Comparison of ENCODE assay signal across 1 cellular context in the genomic region with DNA sequence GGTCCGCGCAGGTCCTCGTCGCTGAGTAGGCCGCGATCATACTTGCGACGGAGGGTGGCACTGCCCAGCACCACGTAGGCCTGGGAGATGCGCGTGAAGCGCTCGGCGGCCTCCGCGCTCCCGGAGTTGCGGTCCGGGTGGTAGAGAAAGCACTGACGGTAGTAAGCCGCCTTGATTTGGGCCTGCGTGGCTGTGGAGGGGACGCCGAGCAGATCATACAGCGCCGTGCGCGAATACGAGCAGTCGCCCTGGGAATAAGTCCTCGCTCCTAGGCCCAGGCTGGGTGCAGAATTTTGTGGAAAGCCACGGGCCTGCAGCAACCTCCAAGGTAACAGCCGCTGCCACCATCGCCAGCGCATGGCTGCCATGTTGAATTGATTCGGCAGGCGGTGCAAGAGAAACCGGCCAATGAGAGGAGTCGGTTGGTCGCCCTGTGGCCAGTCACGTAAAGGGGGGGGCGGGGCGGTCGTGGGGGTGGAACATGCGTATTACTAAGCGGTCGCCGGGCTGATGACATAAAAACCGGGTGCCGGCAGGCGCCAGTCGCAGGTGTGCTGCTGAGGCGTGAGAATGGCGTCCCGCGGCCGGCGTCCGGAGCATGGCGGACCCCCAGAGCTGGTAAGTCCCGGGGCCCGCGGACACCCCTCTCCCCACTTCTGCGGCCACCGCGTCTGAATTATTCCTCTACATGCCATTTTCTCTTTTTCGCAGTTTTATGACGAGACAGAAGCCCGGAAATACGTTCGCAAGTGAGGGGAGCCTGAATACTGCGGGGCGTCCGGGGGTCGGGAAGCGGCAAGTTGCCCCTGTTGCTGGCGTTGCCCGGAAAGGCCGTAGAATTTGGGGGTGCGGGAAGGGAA.
TF ChIP-seq lines count a peak whose summit lies in the region.

A gene with protein sequence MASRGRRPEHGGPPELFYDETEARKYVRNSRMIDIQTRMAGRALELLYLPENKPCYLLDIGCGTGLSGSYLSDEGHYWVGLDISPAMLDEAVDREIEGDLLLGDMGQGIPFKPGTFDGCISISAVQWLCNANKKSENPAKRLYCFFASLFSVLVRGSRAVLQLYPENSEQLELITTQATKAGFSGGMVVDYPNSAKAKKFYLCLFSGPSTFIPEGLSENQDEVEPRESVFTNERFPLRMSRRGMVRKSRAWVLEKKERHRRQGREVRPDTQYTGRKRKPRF (plus strand): TSS at position 542 of the 860 bp plus-strand sequence. CDS start 29 bp downstream, at position 571.
A gene (minus strand): TSS at position 398 of the 860 bp plus-strand sequence. CDS start 30 bp downstream, at position 368.

TF ChIP-seq in HepG2, 621 proteins besides CTCF, POLR2A, EP300 and RAD21 (continued from another document and continues in another):
- TF ChIP-seq, protein P1, sequence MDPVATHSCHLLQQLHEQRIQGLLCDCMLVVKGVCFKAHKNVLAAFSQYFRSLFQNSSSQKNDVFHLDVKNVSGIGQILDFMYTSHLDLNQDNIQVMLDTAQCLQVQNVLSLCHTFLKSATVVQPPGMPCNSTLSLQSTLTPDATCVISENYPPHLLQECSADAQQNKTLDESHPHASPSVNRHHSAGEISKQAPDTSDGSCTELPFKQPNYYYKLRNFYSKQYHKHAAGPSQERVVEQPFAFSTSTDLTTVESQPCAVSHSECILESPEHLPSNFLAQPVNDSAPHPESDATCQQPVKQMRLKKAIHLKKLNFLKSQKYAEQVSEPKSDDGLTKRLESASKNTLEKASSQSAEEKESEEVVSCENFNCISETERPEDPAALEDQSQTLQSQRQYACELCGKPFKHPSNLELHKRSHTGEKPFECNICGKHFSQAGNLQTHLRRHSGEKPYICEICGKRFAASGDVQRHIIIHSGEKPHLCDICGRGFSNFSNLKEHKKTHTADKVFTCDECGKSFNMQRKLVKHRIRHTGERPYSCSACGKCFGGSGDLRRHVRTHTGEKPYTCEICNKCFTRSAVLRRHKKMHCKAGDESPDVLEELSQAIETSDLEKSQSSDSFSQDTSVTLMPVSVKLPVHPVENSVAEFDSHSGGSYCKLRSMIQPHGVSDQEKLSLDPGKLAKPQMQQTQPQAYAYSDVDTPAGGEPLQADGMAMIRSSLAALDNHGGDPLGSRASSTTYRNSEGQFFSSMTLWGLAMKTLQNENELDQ (CRISPR knock-in tag; IDR thresholded peaks at IDR 0.05; ENCODE audit: borderline replicate concordance): no peak
- TF ChIP-seq ATRX (CRISPR knock-in tag; IDR thresholded peaks at IDR 0.05; ENCODE audit: borderline replicate concordance) (no peak), GABPA (IDR thresholded peaks at IDR 0.05; ENCODE audit: low read depth, low read length) (no peak), GABPA (CRISPR knock-in tag; IDR thresholded peaks at IDR 0.05; ENCODE audit: low read depth) (peak; percentile 54; the same call in 1 of the 2 replicates), PHF20 (CRISPR knock-in tag; IDR thresholded peaks at IDR 0.05) (peak; percentile 89), PLRG1 (conservative IDR thresholded peaks at IDR 0.05) (no peak), ZNF572 (CRISPR knock-in tag; IDR thresholded peaks at IDR 0.05) (0 out of 2 replicates have a peak, but pooled peaks have one; percentile 2), AHR (CRISPR knock-in tag; IDR thresholded peaks at IDR 0.05) (no peak), SP4 (CRISPR knock-in tag; IDR thresholded peaks at IDR 0.05) (no peak; the same call in 1 of the 2 replicates), ZNF331 (CRISPR knock-in tag; IDR thresholded peaks at IDR 0.05) (no peak), ZNF546 (CRISPR knock-in tag; conservative IDR thresholded peaks at IDR 0.05) (0 out of 2 replicates have a peak, but pooled peaks have one; percentile 37), PHB2 (IDR thresholded peaks at IDR 0.05; ENCODE audit: partially characterized antibody) (no peak), FOXP1 (IDR thresholded peaks at IDR 0.05) (no peak), FOXP1 (CRISPR knock-in tag; IDR thresholded peaks at IDR 0.05) (no peak), MLLT10 (CRISPR knock-in tag; IDR thresholded peaks at IDR 0.05) (0 out of 2 replicates have a peak, but pooled peaks have one; percentile 15), SP5 (CRISPR knock-in tag; IDR thresholded peaks at IDR 0.05; ENCODE audit: borderline replicate concordance, low read depth) (0 out of 2 replicates have a peak, but pooled peaks have one; percentile 28), MIER2 (CRISPR knock-in tag; IDR thresholded peaks at IDR 0.05) (no peak), U2AF1 (optimal IDR thresholded peaks at IDR 0.05; ENCODE audit: low read depth, low read length) (no peak), ZNF350 (CRISPR knock-in tag; IDR thresholded peaks at IDR 0.05; ENCODE audit: borderline replicate concordance, low read depth) (peak; percentile 50; the same call in 1 of the 2 replicates), TAF1 (CRISPR knock-in tag; IDR thresholded peaks at IDR 0.05) (peak; percentile 93), REL (CRISPR knock-in tag; conservative IDR thresholded peaks at IDR 0.05) (peak; percentile 79; the same call in 1 of the 2 replicates), ZKSCAN8 (CRISPR knock-in tag; IDR thresholded peaks at IDR 0.05; ENCODE audit: borderline replicate concordance) (no peak), ZFX (CRISPR knock-in tag; IDR thresholded peaks at IDR 0.05; ENCODE audit: low read depth) (peak; percentile 98), ZNF251 (CRISPR knock-in tag; IDR thresholded peaks at IDR 0.05) (no peak; the same call in 1 of the 2 replicates), ZNF446 (CRISPR knock-in tag; IDR thresholded peaks at IDR 0.05) (0 out of 2 replicates have a peak, but pooled peaks have one; percentile 10), SP1 (IDR thresholded peaks at IDR 0.05) (no peak), SP1 (CRISPR knock-in tag; IDR thresholded peaks at IDR 0.05) (peak; percentile 62; the same call in 1 of the 2 replicates), BRCA1 (CRISPR knock-in tag; IDR thresholded peaks at IDR 0.05) (0 out of 2 replicates have a peak, but pooled peaks have one; percentile 60), NCOA2 (CRISPR knock-in tag; IDR thresholded peaks at IDR 0.05) (peak; percentile 39; the same call in 1 of the 2 replicates)
- TF ChIP-seq, protein P2, sequence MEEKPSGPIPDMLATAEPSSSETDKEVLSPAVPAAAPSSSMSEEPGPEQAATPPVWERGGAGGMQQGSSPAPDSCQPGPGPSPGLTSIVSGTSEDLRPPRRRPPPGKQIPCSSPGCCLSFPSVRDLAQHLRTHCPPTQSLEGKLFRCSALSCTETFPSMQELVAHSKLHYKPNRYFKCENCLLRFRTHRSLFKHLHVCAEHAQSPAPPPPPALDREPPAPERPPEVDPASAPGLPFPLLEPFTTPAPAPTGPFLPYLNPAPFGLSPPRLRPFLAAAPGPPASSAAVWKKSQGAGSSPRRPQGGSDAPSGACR (CRISPR knock-in tag; IDR thresholded peaks at IDR 0.05): no peak
- TF ChIP-seq, protein P3, sequence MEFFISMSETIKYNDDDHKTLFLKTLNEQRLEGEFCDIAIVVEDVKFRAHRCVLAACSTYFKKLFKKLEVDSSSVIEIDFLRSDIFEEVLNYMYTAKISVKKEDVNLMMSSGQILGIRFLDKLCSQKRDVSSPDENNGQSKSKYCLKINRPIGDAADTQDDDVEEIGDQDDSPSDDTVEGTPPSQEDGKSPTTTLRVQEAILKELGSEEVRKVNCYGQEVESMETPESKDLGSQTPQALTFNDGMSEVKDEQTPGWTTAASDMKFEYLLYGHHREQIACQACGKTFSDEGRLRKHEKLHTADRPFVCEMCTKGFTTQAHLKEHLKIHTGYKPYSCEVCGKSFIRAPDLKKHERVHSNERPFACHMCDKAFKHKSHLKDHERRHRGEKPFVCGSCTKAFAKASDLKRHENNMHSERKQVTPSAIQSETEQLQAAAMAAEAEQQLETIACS (CRISPR knock-in tag; IDR thresholded peaks at IDR 0.05): no peak
- TF ChIP-seq, protein P4, sequence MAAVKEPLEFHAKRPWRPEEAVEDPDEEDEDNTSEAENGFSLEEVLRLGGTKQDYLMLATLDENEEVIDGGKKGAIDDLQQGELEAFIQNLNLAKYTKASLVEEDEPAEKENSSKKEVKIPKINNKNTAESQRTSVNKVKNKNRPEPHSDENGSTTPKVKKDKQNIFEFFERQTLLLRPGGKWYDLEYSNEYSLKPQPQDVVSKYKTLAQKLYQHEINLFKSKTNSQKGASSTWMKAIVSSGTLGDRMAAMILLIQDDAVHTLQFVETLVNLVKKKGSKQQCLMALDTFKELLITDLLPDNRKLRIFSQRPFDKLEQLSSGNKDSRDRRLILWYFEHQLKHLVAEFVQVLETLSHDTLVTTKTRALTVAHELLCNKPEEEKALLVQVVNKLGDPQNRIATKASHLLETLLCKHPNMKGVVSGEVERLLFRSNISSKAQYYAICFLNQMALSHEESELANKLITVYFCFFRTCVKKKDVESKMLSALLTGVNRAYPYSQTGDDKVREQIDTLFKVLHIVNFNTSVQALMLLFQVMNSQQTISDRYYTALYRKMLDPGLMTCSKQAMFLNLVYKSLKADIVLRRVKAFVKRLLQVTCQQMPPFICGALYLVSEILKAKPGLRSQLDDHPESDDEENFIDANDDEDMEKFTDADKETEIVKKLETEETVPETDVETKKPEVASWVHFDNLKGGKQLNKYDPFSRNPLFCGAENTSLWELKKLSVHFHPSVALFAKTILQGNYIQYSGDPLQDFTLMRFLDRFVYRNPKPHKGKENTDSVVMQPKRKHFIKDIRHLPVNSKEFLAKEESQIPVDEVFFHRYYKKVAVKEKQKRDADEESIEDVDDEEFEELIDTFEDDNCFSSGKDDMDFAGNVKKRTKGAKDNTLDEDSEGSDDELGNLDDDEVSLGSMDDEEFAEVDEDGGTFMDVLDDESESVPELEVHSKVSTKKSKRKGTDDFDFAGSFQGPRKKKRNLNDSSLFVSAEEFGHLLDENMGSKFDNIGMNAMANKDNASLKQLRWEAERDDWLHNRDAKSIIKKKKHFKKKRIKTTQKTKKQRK (IDR thresholded peaks at IDR 0.05; ENCODE audit: low read length): no peak
- TF ChIP-seq, protein P5, sequence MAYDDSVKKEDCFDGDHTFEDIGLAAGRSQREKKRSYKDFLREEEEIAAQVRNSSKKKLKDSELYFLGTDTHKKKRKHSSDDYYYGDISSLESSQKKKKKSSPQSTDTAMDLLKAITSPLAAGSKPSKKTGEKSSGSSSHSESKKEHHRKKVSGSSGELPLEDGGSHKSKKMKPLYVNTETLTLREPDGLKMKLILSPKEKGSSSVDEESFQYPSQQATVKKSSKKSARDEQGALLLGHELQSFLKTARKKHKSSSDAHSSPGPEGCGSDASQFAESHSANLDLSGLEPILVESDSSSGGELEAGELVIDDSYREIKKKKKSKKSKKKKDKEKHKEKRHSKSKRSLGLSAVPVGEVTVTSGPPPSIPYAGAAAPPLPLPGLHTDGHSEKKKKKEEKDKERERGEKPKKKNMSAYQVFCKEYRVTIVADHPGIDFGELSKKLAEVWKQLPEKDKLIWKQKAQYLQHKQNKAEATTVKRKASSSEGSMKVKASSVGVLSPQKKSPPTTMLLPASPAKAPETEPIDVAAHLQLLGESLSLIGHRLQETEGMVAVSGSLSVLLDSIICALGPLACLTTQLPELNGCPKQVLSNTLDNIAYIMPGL (CRISPR knock-in tag; IDR thresholded peaks at IDR 0.05; ENCODE audit: borderline replicate concordance in 1 of 2, low read depth in 1 of 2): peak in 1 of 2 experiments; percentile 60; a peak in 2 of 4 replicates
- TF ChIP-seq, protein P6, sequence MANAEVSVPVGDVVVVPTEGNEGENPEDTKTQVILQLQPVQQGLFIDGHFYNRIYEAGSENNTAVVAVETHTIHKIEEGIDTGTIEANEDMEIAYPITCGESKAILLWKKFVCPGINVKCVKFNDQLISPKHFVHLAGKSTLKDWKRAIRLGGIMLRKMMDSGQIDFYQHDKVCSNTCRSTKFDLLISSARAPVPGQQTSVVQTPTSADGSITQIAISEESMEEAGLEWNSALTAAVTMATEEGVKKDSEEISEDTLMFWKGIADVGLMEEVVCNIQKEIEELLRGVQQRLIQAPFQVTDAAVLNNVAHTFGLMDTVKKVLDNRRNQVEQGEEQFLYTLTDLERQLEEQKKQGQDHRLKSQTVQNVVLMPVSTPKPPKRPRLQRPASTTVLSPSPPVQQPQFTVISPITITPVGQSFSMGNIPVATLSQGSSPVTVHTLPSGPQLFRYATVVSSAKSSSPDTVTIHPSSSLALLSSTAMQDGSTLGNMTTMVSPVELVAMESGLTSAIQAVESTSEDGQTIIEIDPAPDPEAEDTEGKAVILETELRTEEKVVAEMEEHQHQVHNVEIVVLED (CRISPR knock-in tag; IDR thresholded peaks at IDR 0.05; ENCODE audit: borderline replicate concordance): peak; percentile 70; the same call in 1 of the 2 replicates
- TF ChIP-seq, protein P7, sequence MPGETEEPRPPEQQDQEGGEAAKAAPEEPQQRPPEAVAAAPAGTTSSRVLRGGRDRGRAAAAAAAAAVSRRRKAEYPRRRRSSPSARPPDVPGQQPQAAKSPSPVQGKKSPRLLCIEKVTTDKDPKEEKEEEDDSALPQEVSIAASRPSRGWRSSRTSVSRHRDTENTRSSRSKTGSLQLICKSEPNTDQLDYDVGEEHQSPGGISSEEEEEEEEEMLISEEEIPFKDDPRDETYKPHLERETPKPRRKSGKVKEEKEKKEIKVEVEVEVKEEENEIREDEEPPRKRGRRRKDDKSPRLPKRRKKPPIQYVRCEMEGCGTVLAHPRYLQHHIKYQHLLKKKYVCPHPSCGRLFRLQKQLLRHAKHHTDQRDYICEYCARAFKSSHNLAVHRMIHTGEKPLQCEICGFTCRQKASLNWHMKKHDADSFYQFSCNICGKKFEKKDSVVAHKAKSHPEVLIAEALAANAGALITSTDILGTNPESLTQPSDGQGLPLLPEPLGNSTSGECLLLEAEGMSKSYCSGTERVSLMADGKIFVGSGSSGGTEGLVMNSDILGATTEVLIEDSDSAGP (CRISPR knock-in tag; IDR thresholded peaks at IDR 0.05; ENCODE audit: borderline replicate concordance): peak; percentile 76; the same call in 1 of the 2 replicates
- TF ChIP-seq, protein P8, sequence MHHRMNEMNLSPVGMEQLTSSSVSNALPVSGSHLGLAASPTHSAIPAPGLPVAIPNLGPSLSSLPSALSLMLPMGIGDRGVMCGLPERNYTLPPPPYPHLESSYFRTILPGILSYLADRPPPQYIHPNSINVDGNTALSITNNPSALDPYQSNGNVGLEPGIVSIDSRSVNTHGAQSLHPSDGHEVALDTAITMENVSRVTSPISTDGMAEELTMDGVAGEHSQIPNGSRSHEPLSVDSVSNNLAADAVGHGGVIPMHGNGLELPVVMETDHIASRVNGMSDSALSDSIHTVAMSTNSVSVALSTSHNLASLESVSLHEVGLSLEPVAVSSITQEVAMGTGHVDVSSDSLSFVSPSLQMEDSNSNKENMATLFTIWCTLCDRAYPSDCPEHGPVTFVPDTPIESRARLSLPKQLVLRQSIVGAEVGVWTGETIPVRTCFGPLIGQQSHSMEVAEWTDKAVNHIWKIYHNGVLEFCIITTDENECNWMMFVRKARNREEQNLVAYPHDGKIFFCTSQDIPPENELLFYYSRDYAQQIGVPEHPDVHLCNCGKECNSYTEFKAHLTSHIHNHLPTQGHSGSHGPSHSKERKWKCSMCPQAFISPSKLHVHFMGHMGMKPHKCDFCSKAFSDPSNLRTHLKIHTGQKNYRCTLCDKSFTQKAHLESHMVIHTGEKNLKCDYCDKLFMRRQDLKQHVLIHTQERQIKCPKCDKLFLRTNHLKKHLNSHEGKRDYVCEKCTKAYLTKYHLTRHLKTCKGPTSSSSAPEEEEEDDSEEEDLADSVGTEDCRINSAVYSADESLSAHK (CRISPR knock-in tag; IDR thresholded peaks at IDR 0.05; ENCODE audit: borderline replicate concordance): no peak
- TF ChIP-seq, protein P9, sequence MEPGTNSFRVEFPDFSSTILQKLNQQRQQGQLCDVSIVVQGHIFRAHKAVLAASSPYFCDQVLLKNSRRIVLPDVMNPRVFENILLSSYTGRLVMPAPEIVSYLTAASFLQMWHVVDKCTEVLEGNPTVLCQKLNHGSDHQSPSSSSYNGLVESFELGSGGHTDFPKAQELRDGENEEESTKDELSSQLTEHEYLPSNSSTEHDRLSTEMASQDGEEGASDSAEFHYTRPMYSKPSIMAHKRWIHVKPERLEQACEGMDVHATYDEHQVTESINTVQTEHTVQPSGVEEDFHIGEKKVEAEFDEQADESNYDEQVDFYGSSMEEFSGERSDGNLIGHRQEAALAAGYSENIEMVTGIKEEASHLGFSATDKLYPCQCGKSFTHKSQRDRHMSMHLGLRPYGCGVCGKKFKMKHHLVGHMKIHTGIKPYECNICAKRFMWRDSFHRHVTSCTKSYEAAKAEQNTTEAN (CRISPR knock-in tag; conservative IDR thresholded peaks at IDR 0.05): no peak; the same call in 1 of the 2 replicates
